Comparison of ENCODE assay signal across 21 cellular contexts in genomic region chr6:129055796-129056195, GRCh38.
DNase-seq lines count a peak whose midpoint lies in the region; FAIRE-seq and TF ChIP-seq lines count a peak whose summit lies in the region.
"Had no signal": no experiment of that assay in that cellular context is flagged by ENCODE, and none has a peak within 500 bp of the region (broad histone marks: within the 10 kb centered on the region; RNA-seq: fewer than 3 reads in every experiment).

No MANE protein-coding gene starts in this region.

- FAIRE-seq in endothelial cell of umbilical vein (lab: Jason Lieb, UNC): no peak
- FAIRE-seq: GM18507, HTR-8/SVneo, RCC 7860 had no signal

- intact Hi-C loops in mammary epithelial cell (cut with micrococcal nuclease) (no loop called here), MCF 10A (cut with micrococcal nuclease) (no loop called here), endothelial cell of umbilical vein (cut with micrococcal nuclease) (loop anchor here (10.0 kb wide), 1 partner anchor 531 kb away; the partner anchor contains the start of gene PTPRK), spleen (cut with DNase I; ENCODE audit: low total_unique reads) (no loop called here)

- H3K9me3 ChIP-seq in mammary epithelial cell (replicated peaks; ENCODE audit: insufficient read depth, low read length): no peaks in the 10 kb centered on the region
- H3K9me3 ChIP-seq in endothelial cell of umbilical vein (replicated peaks; ENCODE audit: control insufficient read depth, insufficient read depth, low read length): no peaks in the 10 kb centered on the region
- no peaks in the 10 kb centered on the region for H3K9me3 ChIP-seq in spleen
- H3K9me3 ChIP-seq: SJCRH30 had no signal

- no peak overlapping the region for H3K4me3 ChIP-seq in mammary epithelial cell (replicated peaks in 1 of 3; ENCODE audit: insufficient read depth in 1 of 3, low read depth in 2 of 3, low read length in 3 of 3)
- no peak overlapping the region for H3K4me3 ChIP-seq in endothelial cell of umbilical vein (replicated peaks in 1 of 3; ENCODE audit: insufficient read depth in 1 of 3, low read depth in 1 of 3, low read length in 3 of 3)
- no peak overlapping the region for H3K4me3 ChIP-seq in spleen
- H3K4me3 ChIP-seq: SJCRH30 had no signal

- H3K4me1 Mint-ChIP-seq in MCF 10A (ENCODE audit: insufficient read depth, unreplicated experiment): no peaks in the 10 kb centered on the region
- H3K4me1 Mint-ChIP-seq: CD8-positive, alpha-beta memory T cell had no signal

- H3K27me3 ChIP-seq in mammary epithelial cell (ENCODE audit: insufficient read depth, low read length): no peaks in the 10 kb centered on the region
- no peaks in the 10 kb centered on the region for H3K27me3 ChIP-seq in endothelial cell of umbilical vein (ENCODE audit: control insufficient read depth in 2 of 2, insufficient read depth in 2 of 2, low read length in 2 of 2)
- H3K27me3 ChIP-seq in spleen (replicated peaks in 1 of 7): no peaks in the 10 kb centered on the region
- H3K27me3 ChIP-seq: SJCRH30 had no signal

- H3K36me3 ChIP-seq in mammary epithelial cell (ENCODE audit: insufficient read depth, low read length): no peaks in the 10 kb centered on the region
- H3K36me3 ChIP-seq in endothelial cell of umbilical vein (ENCODE audit: control insufficient read depth in 2 of 2, extremely low read depth in 1 of 2, insufficient read depth in 2 of 2, low read length in 2 of 2): no peaks in the 10 kb centered on the region
- no peaks in the 10 kb centered on the region for H3K36me3 ChIP-seq in spleen
- H3K36me3 ChIP-seq: SJCRH30 had no signal

- TF ChIP-seq POLR2A in endothelial cell of umbilical vein (IDR thresholded peaks at IDR 0.05; ENCODE audit: low read depth, low read length): no peak
- TF ChIP-seq POLR2A in spleen (IDR thresholded peaks at IDR 0.05): no peak

- CTCF ChIA-PET in mammary epithelial cell (lab: Charles Lee; ENCODE audit: low non-redundant PET) (no interaction called here), MCF 10A (lab: Yijun Ruan, JAX) (interaction anchor here (0.7 kb wide), 1 partner anchor 224 kb away, joined by 3 read pairs; no protein-coding TSS in a partner anchor), endothelial cell of umbilical vein (lab: Charles Lee) (interaction anchor here (0.6 to 1.3 kb wide), 2 partner anchors 36 to 196 kb away, joined by 3 read pairs; no protein-coding TSS in a partner anchor)

- no peaks in the 10 kb centered on the region for H3K79me2 ChIP-seq in mammary epithelial cell (ENCODE audit: insufficient read depth, low read length)
- H3K79me2 ChIP-seq in endothelial cell of umbilical vein (ENCODE audit: control insufficient read depth, insufficient read depth, low read length): no peaks in the 10 kb centered on the region

- H3K27ac Mint-ChIP-seq in MCF 10A (ENCODE audit: low read depth, unreplicated experiment): no peak overlapping the region
- H3K27ac Mint-ChIP-seq: CD8-positive, alpha-beta memory T cell had no signal

- POLR2A ChIA-PET in MCF 10A (lab: Yijun Ruan, JAX) (no interaction called here), endothelial cell of umbilical vein (lab: Charles Lee) (no interaction called here)

- H3K27me3 Mint-ChIP-seq in MCF 10A (ENCODE audit: insufficient read depth, unreplicated experiment): peaks cover 59% of the 10 kb centered on the region

- BruUV-seq in mammary epithelial cell (replicated peaks; lab: Mats Ljungman, UMichigan) (no TSS peak), MCF 10A (replicated peaks; lab: Mats Ljungman, UMichigan) (no TSS peak), endothelial cell of umbilical vein (replicated peaks; lab: Mats Ljungman, UMichigan) (no TSS peak)

- H3K4me2 ChIP-seq in mammary epithelial cell (ENCODE audit: insufficient read depth, low read depth, low read length) (no peak overlapping the region), endothelial cell of umbilical vein (ENCODE audit: insufficient read depth, low read length) (no peak overlapping the region)

- WGBS in mammary epithelial cell (ENCODE audit: low coverage, missing lambda C conversion rate): 11% methylated on average over 3 of the region's 3 CpGs
- 49 to 70% (median 61%) methylated on average over 3 of the region's 3 CpGs for WGBS in spleen, 5 donors

- in situ Hi-C loops in mammary epithelial cell (cut with MboI; ENCODE audit: low sequenced_read_pairs in 2 of 2): no loop called here

- TF ChIP-seq CTCF in mammary epithelial cell (conservative IDR thresholded peaks at IDR 0.05 in 1 of 2, IDR thresholded peaks at IDR 0.05 in 1 of 2; ENCODE audit: extremely low read depth in 1 of 2, insufficient read depth in 1 of 2, low read depth in 1 of 2, low read length in 2 of 2) (no peak), MCF 10A (IDR thresholded peaks at IDR 0.05; ENCODE audit: unreplicated experiment) (no peak), endothelial cell of umbilical vein (IDR thresholded peaks at IDR 0.05; ENCODE audit: extremely low read depth in 1 of 2, insufficient read depth in 1 of 2, low read depth in 1 of 2, low read length in 2 of 2) (no peak), spleen (IDR thresholded peaks at IDR 0.05 in 8 of 11, conservative IDR thresholded peaks at IDR 0.05 in 3 of 11) (no peak)

- H3K27ac ChIP-seq in mammary epithelial cell (ENCODE audit: insufficient read depth, low read depth, low read length) (no peak overlapping the region), endothelial cell of umbilical vein (ENCODE audit: insufficient read depth, low read depth, low read length) (no peak overlapping the region), spleen (no peak overlapping the region)
- H3K27ac ChIP-seq: C4-2B, SJCRH30 had no signal

- H3K4me1 ChIP-seq in mammary epithelial cell (ENCODE audit: insufficient read depth, low read length): no peaks in the 10 kb centered on the region
- H3K4me1 ChIP-seq in endothelial cell of umbilical vein (ENCODE audit: control insufficient read depth, extremely low read depth, insufficient read depth, low read length): no peaks in the 10 kb centered on the region
- no peaks in the 10 kb centered on the region for H3K4me1 ChIP-seq in spleen
- H3K4me1 ChIP-seq: SJCRH30 had no signal

- H2AFZ ChIP-seq in mammary epithelial cell (ENCODE audit: low read depth, low read length) (no peak overlapping the region), endothelial cell of umbilical vein (ENCODE audit: low read depth, low read length) (no peak overlapping the region)

- no peaks in the 10 kb centered on the region for H3K9me3 Mint-ChIP-seq in MCF 10A (ENCODE audit: unreplicated experiment)

- DNase-seq in mammary epithelial cell: peak; percentile 0
- DNase-seq in MCF 10A (ENCODE audit: unreplicated experiment): no peak
- peak; percentile 38 for DNase-seq in NCI-H226
- peak; percentile 2 for DNase-seq in endothelial cell of umbilical vein (ENCODE audit: low read depth, low spot score)
- no peak for DNase-seq in spleen
- no peak for DNase-seq in islet precursor cell
- no peak for DNase-seq in NCI-H2081 (lab: John Stamatoyannopoulos, UW)
- DNase-seq: 8988T; Calu3; CD8-positive, alpha-beta memory T cell; GDM1; KG1; MV-4-11; NCI-H1417; NCI-H2029; NCI-H526; SJCRH30 had no signal

- H3K9me1 ChIP-seq in endothelial cell of umbilical vein (replicated peaks; ENCODE audit: control insufficient read depth, extremely low read depth, insufficient read depth, low read length): no peaks in the 10 kb centered on the region

- dilution Hi-C loops in mammary epithelial cell (cut with HindIII; ENCODE audit: low sequenced_read_pairs) (no loop called here), endothelial cell of umbilical vein (cut with MboI; ENCODE audit: extremely low pct_ligation_motif_present, low sequenced_read_pairs) (no loop called here)

- H3K4me3 Mint-ChIP-seq in MCF 10A (ENCODE audit: unreplicated experiment): no peak overlapping the region
- H3K4me3 Mint-ChIP-seq: CD8-positive, alpha-beta memory T cell had no signal

- no peaks in the 10 kb centered on the region for H3K36me3 Mint-ChIP-seq in MCF 10A (ENCODE audit: insufficient read depth, unreplicated experiment)
- H3K36me3 Mint-ChIP-seq: CD8-positive, alpha-beta memory T cell had no signal

- H4K20me1 ChIP-seq in mammary epithelial cell (ENCODE audit: insufficient read depth, low read length): no peaks in the 10 kb centered on the region
- H4K20me1 ChIP-seq in endothelial cell of umbilical vein (replicated peaks; ENCODE audit: control insufficient read depth, extremely low read depth, insufficient read depth, low read length): no peaks in the 10 kb centered on the region

- H3K9ac ChIP-seq in mammary epithelial cell (ENCODE audit: insufficient read depth, low read length): no peak overlapping the region
- H3K9ac ChIP-seq in endothelial cell of umbilical vein (replicated peaks; ENCODE audit: extremely low read depth, insufficient read depth, low read length): no peak overlapping the region

TF ChIP-seq in endothelial cell of umbilical vein, 7 proteins besides CTCF, POLR2A, EP300 and RAD21:
- TF ChIP-seq JUN (IDR thresholded peaks at IDR 0.05; ENCODE audit: borderline replicate concordance, insufficient read depth, insufficient read length, low read depth) (no peak), POLR2AphosphoS5 (IDR thresholded peaks at IDR 0.05; ENCODE audit: insufficient read depth, low read depth, low read length) (no peak), EZH2 (IDR thresholded peaks at IDR 0.05; ENCODE audit: borderline replicate concordance, low read depth, low read length, severe bottlenecking) (no peak), GATA2 (IDR thresholded peaks at IDR 0.05; ENCODE audit: insufficient read depth, insufficient read length, low read depth, low read length) (no peak), MYC (IDR thresholded peaks at IDR 0.05; ENCODE audit: low read depth, low read length) (no peak), MAX (IDR thresholded peaks at IDR 0.05; ENCODE audit: insufficient read depth, insufficient read length) (no peak), FOS (IDR thresholded peaks at IDR 0.05; ENCODE audit: borderline replicate concordance, insufficient read depth, low read length) (peak; percentile 42)

Comparison
In these comparisons a context has a peak if more than half of its experiments do, and no peak if none do; other contexts are left out.
1. DNase-seq: peak in mammary epithelial cell (single experiment), NCI-H226 (single experiment) and endothelial cell of umbilical vein (single experiment); none in MCF 10A (single experiment), spleen (single experiment), islet precursor cell (single experiment) and NCI-H2081 (0 of 2).